ENCODE assay signal across 20 cellular contexts in genomic region chr18:46322411-46322891, GRCh38.
DNase-seq lines count a peak whose midpoint lies in the region; ATAC-seq, FAIRE-seq and TF ChIP-seq lines count a peak whose summit lies in the region.
"Had no signal": no experiment of that assay in that cellular context is flagged by ENCODE, and none has a peak within 500 bp of the region (broad histone marks: within the 10 kb centered on the region; RNA-seq: fewer than 3 reads in every experiment).

No MANE protein-coding gene starts in this region.

- H3K27me3 ChIP-seq in bronchial epithelial cell (ENCODE audit: control insufficient read depth, insufficient read depth, low read length), result no peaks in the 10 kb centered on the region
- peaks cover 0 to 16% of the 10 kb centered on the region in 2 experiments for H3K27me3 ChIP-seq in mesenchymal stem cell (ENCODE audit: control insufficient read depth in 1 of 2, insufficient read depth in 1 of 2, low read length in 2 of 2)
- no peaks in the 10 kb centered on the region for H3K27me3 ChIP-seq in brain microvascular endothelial cell (replicated peaks)

- no peak overlapping the region for H2AFZ ChIP-seq in mesenchymal stem cell (ENCODE audit: low read depth, low read length)

- intact Hi-C loops in cardiac septum (cut with DNase I), result no loop called here
- intact Hi-C loops in Right ventricle myocardium inferior (cut with DNase I), result no loop called here

- H4K8ac ChIP-seq in mesenchymal stem cell (ENCODE audit: low read length), result no peak overlapping the region

- whole genome bisulfite sequencing in mesenchymal stem cell, result 65% methylated on average over 13 of the region's 13 CpGs

- H3K4me1 ChIP-seq in mesenchymal stem cell (ENCODE audit: control insufficient read depth, insufficient read depth, low read depth, low read length), result peaks cover 22% of the 10 kb centered on the region
- H3K4me1 ChIP-seq: HAP-1 had no signal

- H4K91ac ChIP-seq in mesenchymal stem cell (ENCODE audit: low read length), result no peak overlapping the region

- H3K18ac ChIP-seq in mesenchymal stem cell (ENCODE audit: low read depth in 1 of 2, low read length in 2 of 2), result no peak overlapping the region

- no peak overlapping the region for H3K14ac ChIP-seq in mesenchymal stem cell (ENCODE audit: low read length in 2 of 2)

- FAIRE-seq in bronchial epithelial cell (lab: Jason Lieb, UNC), result peak; percentile 92
- FAIRE-seq: colon had no signal

- no peak overlapping the region for H3K27ac ChIP-seq in mesenchymal stem cell (ENCODE audit: low read length, poor library complexity, severe bottlenecking)
- no peak overlapping the region for H3K27ac ChIP-seq in brain microvascular endothelial cell

- H3K4me2 ChIP-seq in mesenchymal stem cell (ENCODE audit: low read length, poor library complexity, severe bottlenecking), result no peak overlapping the region

- H3K23ac ChIP-seq in mesenchymal stem cell (ENCODE audit: low read length in 2 of 2), result no peak overlapping the region

- ATAC-seq in Right ventricle myocardium inferior, result no peak
- ATAC-seq: natural killer cell treated with Interleukin-12 subunit alpha and Interleukin-12 subunit beta and Interleukin-15 and Interleukin-18, amount 100 ng/mL, for 72 hours had no signal

- H3K9ac ChIP-seq in mesenchymal stem cell (ENCODE audit: low read length), result no peak overlapping the region

- in situ Hi-C loops in brain microvascular endothelial cell (cut with HindIII; ENCODE audit: low pct_ligation_motif_present, low sequenced_read_pairs), result no loop called here

- DNase-seq in cardiac septum (ENCODE audit: low spot score) (peak; percentile 54), Right ventricle myocardium inferior (ENCODE audit: missing footprints) (no peak), bronchial epithelial cell (ENCODE audit: low read depth) (peak; percentile 74), mesenchymal stem cell (no peak), brain microvascular endothelial cell (no peak), foreskin melanocyte (no peak), DMS79 treated with DMSO at 0.1 percent for 48 hours (lab: John Stamatoyannopoulos, UW) (no peak), COLO829 (ENCODE audit: low spot score) (no peak)
- DNase-seq: activated CD4-positive, alpha-beta T cell treated with anti-CD3 and anti-CD28 coated beads for 4 hours; activated gamma-delta T cell treated with Interleukin-2 at 50 U/mL for 16 hours; CD4-positive, CD25-positive, alpha-beta regulatory T cell; DMS79; Kasumi-1; NCI-H1417 treated with DMSO at 0.1 percent for 48 hours; NCI-H446; stimulated activated naive CD4-positive, alpha-beta T cell; trophoblast cell had no signal

- H2BK12ac ChIP-seq in mesenchymal stem cell (ENCODE audit: low read length in 2 of 2), result no peak overlapping the region

- TF ChIP-seq CTCF in bronchial epithelial cell (IDR thresholded peaks at IDR 0.05; ENCODE audit: insufficient read depth, low read length, severe bottlenecking), result no peak
- no peak for TF ChIP-seq CTCF in brain microvascular endothelial cell (IDR thresholded peaks at IDR 0.05; ENCODE audit: low read depth, low read length, missing control alignments)

- H2BK5ac ChIP-seq in mesenchymal stem cell (ENCODE audit: low read depth, low read length, poor library complexity, severe bottlenecking), result no peak overlapping the region

- peak overlapping the region; percentile 12 for H2AK5ac ChIP-seq in mesenchymal stem cell (ENCODE audit: low read length, severe bottlenecking)

- H3K79me1 ChIP-seq in mesenchymal stem cell (replicated peaks; ENCODE audit: low read length, poor library complexity, severe bottlenecking), result no peaks in the 10 kb centered on the region

- no peaks in the 10 kb centered on the region for H3K36me3 ChIP-seq in bronchial epithelial cell (ENCODE audit: control insufficient read depth, insufficient read depth, low read length)
- H3K36me3 ChIP-seq in mesenchymal stem cell (ENCODE audit: control insufficient read depth in 1 of 2, insufficient read depth in 2 of 2, low read depth in 1 of 2, low read length in 2 of 2), result no peaks in the 10 kb centered on the region
- no peaks in the 10 kb centered on the region for H3K36me3 ChIP-seq in brain microvascular endothelial cell (replicated peaks)
- H3K36me3 ChIP-seq: HAP-1 had no signal

- H2BK15ac ChIP-seq in mesenchymal stem cell (ENCODE audit: low read depth, poor library complexity, severe bottlenecking), result no peak overlapping the region

- no peak overlapping the region for H2BK120ac ChIP-seq in mesenchymal stem cell (ENCODE audit: low read depth, low read length)

- no peak overlapping the region for H3K4me3 ChIP-seq in bronchial epithelial cell (ENCODE audit: low read depth, low read length)
- no peak overlapping the region for H3K4me3 ChIP-seq in mesenchymal stem cell (ENCODE audit: insufficient read depth in 1 of 2, low read depth in 1 of 2, low read length in 2 of 2)
- H3K4me3 ChIP-seq in brain microvascular endothelial cell (ENCODE audit: low read depth, low read length), result no peak overlapping the region
- H3K4me3 ChIP-seq: HAP-1 had no signal

- H3K4ac ChIP-seq in mesenchymal stem cell (ENCODE audit: low read depth in 1 of 2, low read length in 2 of 2), result no peak overlapping the region

- H3K9me3 ChIP-seq in mesenchymal stem cell (ENCODE audit: control insufficient read depth, low read length), result no peaks in the 10 kb centered on the region
- H3K9me3 ChIP-seq: HAP-1 had no signal

Comparison
In these comparisons a context has a peak if more than half of its experiments do, and no peak if none do; other contexts are left out.
1. DNase-seq: peak in cardiac septum (single experiment) and bronchial epithelial cell (single experiment); none in Right ventricle myocardium inferior (single experiment), mesenchymal stem cell (single experiment), brain microvascular endothelial cell (single experiment), foreskin melanocyte (single experiment), DMS79 treated with DMSO at 0.1 percent for 48 hours (single experiment) and COLO829 (single experiment).